ENCODE assay signal across 30 cellular contexts in the genomic region with DNA sequence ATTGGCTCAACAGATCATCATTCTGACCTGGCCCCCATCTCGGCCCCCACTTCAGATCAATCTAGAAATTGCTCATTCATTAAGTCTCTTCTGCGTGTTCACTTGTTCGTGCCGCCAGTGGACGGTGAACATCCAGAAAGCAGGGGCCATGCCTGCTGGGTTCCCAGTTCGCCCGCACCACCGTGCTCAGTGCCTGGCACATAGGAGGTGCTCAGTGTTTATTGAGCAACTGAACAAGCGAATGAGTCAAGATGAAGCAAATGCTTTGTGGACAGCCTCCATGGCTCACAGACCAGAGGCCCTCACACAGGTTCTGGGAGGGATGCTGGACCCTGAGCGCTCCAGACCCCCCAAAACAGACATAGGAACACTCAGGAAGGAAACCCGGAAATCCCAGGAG. TPM values are rescaled to one million over a fixed set of nuclear protein-coding genes. Genes with fewer than 3 reads are reported as not detected.
"Had no signal": no experiment of that assay in that cellular context is flagged by ENCODE, and none has a peak within 500 bp of the region (broad histone marks: within the 10 kb centered on the region; RNA-seq: fewer than 3 reads in every experiment).

No MANE protein-coding gene starts in this region.

- H3K27me3 ChIP-seq: neural progenitor cell, right atrium auricular region, testis, thyroid gland, upper lobe of left lung, vagina had no signal

- H3K36me3 Mint-ChIP-seq: mesothelial cell of epicardium; naive B cell; natural killer cell; neural progenitor cell; stimulated activated naive B cell treated with anti-CD40 and anti-IgM and Interleukin-4, amounts not matched to agents 10 μg/mL and 1 μg/mL and 100 μg/mL, for 72 hours had no signal

- H3K4me1 ChIP-seq: lower lobe of right lung, parathyroid adenoma, right atrium auricular region, stomach, testis, thyroid gland, transverse colon, upper lobe of left lung, vagina had no signal

- ATAC-seq: left cardiac atrium; left lobe of liver; lower lobe of right lung; natural killer cell; sciatic nerve; stimulated activated naive B cell treated with anti-CD40 and anti-IgM and Interleukin-4, amounts not matched to agents 10 μg/mL and 1 μg/mL and 100 μg/mL, for 72 hours; stimulated activated naive CD8-positive, alpha-beta T cell treated with anti-CD3 and anti-CD28 coated beads, Interleukin-15, Interleukin-2, amounts not matched to agents 100 U/mL and 50 U/mL, for 24 hours had no signal

- H3K27ac ChIP-seq: lower lobe of right lung, neural progenitor cell, neutrophil, parathyroid adenoma, right atrium auricular region, skin epidermis, stomach, testis, thyroid gland, transverse colon, upper lobe of left lung, vagina had no signal

- H3K9me3 Mint-ChIP-seq: mesothelial cell of epicardium; natural killer cell; nephron progenitor cell; neural progenitor cell; stimulated activated naive B cell treated with anti-CD40 and anti-IgM and Interleukin-4, amounts not matched to agents 10 μg/mL and 1 μg/mL and 100 μg/mL, for 72 hours had no signal

- H3K27ac Mint-ChIP-seq: mesothelial cell of epicardium; natural killer cell; nephron progenitor cell; neural progenitor cell; stimulated activated naive B cell treated with anti-CD40 and anti-IgM and Interleukin-4, amounts not matched to agents 10 μg/mL and 1 μg/mL and 100 μg/mL, for 72 hours had no signal

- H3K4me3 ChIP-seq: lower lobe of right lung, neural progenitor cell, right atrium auricular region, skin epidermis, stomach, testis, thyroid gland, transverse colon, upper lobe of left lung, vagina had no signal

- H3K9me3 ChIP-seq: lower lobe of right lung, neutrophil, right atrium auricular region, stomach, testis, thyroid gland, transverse colon, upper lobe of left lung, vagina had no signal

- H3K36me3 ChIP-seq: lower lobe of right lung, neural progenitor cell, neutrophil, right atrium auricular region, stomach, thyroid gland, transverse colon, upper lobe of left lung, vagina had no signal

- H3K9ac ChIP-seq: neural progenitor cell, parathyroid adenoma had no signal

- H3K4me2 ChIP-seq: neural progenitor cell had no signal

- H3K79me2 ChIP-seq: parathyroid adenoma had no signal

- H3K4me3 Mint-ChIP-seq: mesothelial cell of epicardium; naive B cell; natural killer cell; nephron progenitor cell; neural progenitor cell; stimulated activated naive B cell treated with anti-CD40 and anti-IgM and Interleukin-4, amounts not matched to agents 10 μg/mL and 1 μg/mL and 100 μg/mL, for 72 hours had no signal

- H2AFZ ChIP-seq: neural progenitor cell, parathyroid adenoma had no signal

- DNase-seq: kidney glomerular epithelial cell; left cardiac atrium; lower lobe of right lung; mammary epithelial cell; mesenchymal stem cell; naive B cell; natural killer cell; nephron progenitor cell; occipital lobe; stimulated activated CD4-positive, alpha-beta T cell treated with anti-CD3 and anti-CD28 coated beads, Interleukin-12 subunit alpha, Interleukin-12 subunit beta, amount 100 ng/mL, for 4 hours; stimulated activated CD4-positive, alpha-beta T cell treated with anti-CD3 and anti-CD28 coated beads, Interleukin-15, amount 100 ng/mL, for 24 hours; stimulated activated CD4-positive, alpha-beta T cell treated with anti-CD3 and anti-CD28 coated beads, Interleukin-2, amount 100 ng/mL, for 24 hours; stimulated activated CD4-positive, alpha-beta T cell treated with anti-CD3 and anti-CD28 coated beads, Interleukin-4, amount 100 ng/mL, for 1 hour; stimulated activated naive B cell treated with anti-CD40 and anti-IgM and Interleukin-4, amounts not matched to agents 10 μg/mL and 1 μg/mL and 100 μg/mL, for 72 hours; stimulated activated naive CD8-positive, alpha-beta T cell treated with anti-CD3 and anti-CD28 coated beads, Interleukin-15, Interleukin-2, amounts not matched to agents 100 U/mL and 50 U/mL, for 24 hours; stomach; testis; thyroid gland; transverse colon; upper lobe of left lung had no signal

- H3K4me1 Mint-ChIP-seq: mesothelial cell of epicardium; naive B cell; natural killer cell; stimulated activated naive B cell treated with anti-CD40 and anti-IgM and Interleukin-4, amounts not matched to agents 10 μg/mL and 1 μg/mL and 100 μg/mL, for 72 hours had no signal

RNA-seq across cellular contexts. Expression of gene BEAN1, which starts 13.9 kb away (rescaled TPM):
- total RNA-seq: mononuclear cell, natural killer cell, vagina had no signal
